Comparison of ENCODE assay signal across 9 cellular contexts in genomic region chr10:60733826-60734225, GRCh38. TPM values are rescaled to one million over a fixed set of nuclear protein-coding genes. Genes with fewer than 3 reads are reported as not detected.
DNase-seq lines count a peak whose midpoint lies in the region; ATAC-seq, FAIRE-seq and TF ChIP-seq lines count a peak whose summit lies in the region.
"Had no signal": no experiment of that assay in that cellular context is flagged by ENCODE, and none has a peak within 500 bp of the region (broad histone marks: within the 10 kb centered on the region; RNA-seq: fewer than 3 reads in every experiment).

No MANE protein-coding gene starts in this region.

- peaks cover 0 to 3% of the 10 kb centered on the region in 2 experiments; a peak in 1 of 4 replicates for H3K4me1 ChIP-seq in SK-N-SH (ENCODE audit: control insufficient read depth in 1 of 2, insufficient read depth in 2 of 2, low read depth in 1 of 2, low read length in 1 of 2)
- peaks cover 0 to 7% of the 10 kb centered on the region in 2 donors for H3K4me1 ChIP-seq in kidney (ENCODE audit: control insufficient read depth in 1 of 2, insufficient read depth in 1 of 2, low read depth in 1 of 2, low read length in 2 of 2)

- H3K9me3 Mint-ChIP-seq in activated T-helper 17 cell treated with anti-CD3 and anti-CD28 coated beads, Interleukin-2, amount 50 U/mL, for 72 hours = no peaks in the 10 kb centered on the region
- H3K9me3 Mint-ChIP-seq in stimulated activated effector memory CD8-positive, alpha-beta T cell treated with anti-CD3 and anti-CD28 coated beads, Interleukin-12 subunit alpha, Interleukin-12 subunit beta, amount 100 ng/mL, for 72 hours = no peaks in the 10 kb centered on the region

- no peaks in the 10 kb centered on the region for H3K79me2 ChIP-seq in SK-N-SH (ENCODE audit: insufficient read depth)

- H3K27me3 Mint-ChIP-seq in activated T-helper 17 cell treated with anti-CD3 and anti-CD28 coated beads, Interleukin-2, amount 50 U/mL, for 72 hours = no peaks in the 10 kb centered on the region

- H3K9me3 ChIP-seq in SK-N-SH (no peaks in the 10 kb centered on the region), kidney (ENCODE audit: control insufficient read depth in 1 of 2, low read length in 2 of 2) (no peaks in the 10 kb centered on the region)

- no peak for ATAC-seq in SK-N-SH treated with all-trans-retinoic acid at 6 μM for 48 hours
- no peak for ATAC-seq in activated T-helper 17 cell treated with anti-CD3 and anti-CD28 coated beads, Interleukin-2, amount 50 U/mL, for 72 hours (replicated peaks)
- ATAC-seq in stimulated activated effector memory CD8-positive, alpha-beta T cell treated with anti-CD3 and anti-CD28 coated beads, Interleukin-12 subunit alpha, Interleukin-12 subunit beta, amount 100 ng/mL, for 72 hours = no peak
- ATAC-seq in GM21390 (IDR thresholded peaks at IDR 0.05; ENCODE audit: unreplicated experiment) = no peak

- H3K9ac ChIP-seq in SK-N-SH (no peak overlapping the region), kidney (ENCODE audit: low read length in 2 of 2) (peak overlapping the region; percentile 27 to 73)

- no peak overlapping the region for H2AFZ ChIP-seq in SK-N-SH (ENCODE audit: low read depth)

- H4K20me1 ChIP-seq in SK-N-SH (ENCODE audit: insufficient read depth) = no peaks in the 10 kb centered on the region

- H3K36me3 Mint-ChIP-seq in activated T-helper 17 cell treated with anti-CD3 and anti-CD28 coated beads, Interleukin-2, amount 50 U/mL, for 72 hours (ENCODE audit: low read depth) = no peaks in the 10 kb centered on the region
- H3K36me3 Mint-ChIP-seq in stimulated activated effector memory CD8-positive, alpha-beta T cell treated with anti-CD3 and anti-CD28 coated beads, Interleukin-12 subunit alpha, Interleukin-12 subunit beta, amount 100 ng/mL, for 72 hours = no peaks in the 10 kb centered on the region

- FAIRE-seq in kidney (lab: Jason Lieb, UNC) (no peak), H54 (lab: Jason Lieb, UNC) (no peak)

- H3K4me2 ChIP-seq in SK-N-SH = peak overlapping the region; percentile 77; the same call in 1 of the 2 replicates

- peak overlapping the region; percentile 81 for H3K4me3 Mint-ChIP-seq in activated T-helper 17 cell treated with anti-CD3 and anti-CD28 coated beads, Interleukin-2, amount 50 U/mL, for 72 hours
- H3K4me3 Mint-ChIP-seq in stimulated activated effector memory CD8-positive, alpha-beta T cell treated with anti-CD3 and anti-CD28 coated beads, Interleukin-12 subunit alpha, Interleukin-12 subunit beta, amount 100 ng/mL, for 72 hours = peak overlapping the region; percentile 78

- WGBS in SK-N-SH (ENCODE audit: low lambda C conversion rate) = 86% methylated on average over 11 of the region's 11 CpGs

- H3K9me2 ChIP-seq in SK-N-SH = no peaks in the 10 kb centered on the region

- CTCF ChIA-PET in SK-N-SH (lab: Yijun Ruan, JAX) = interaction anchor here (0.6 to 1.2 kb wide), 5 partner anchors 14 to 37 kb away, joined by 3 to 6 read pairs (median 4); no protein-coding TSS in a partner anchor

- H3K4me3 ChIP-seq in SK-N-SH (ENCODE audit: low read depth in 2 of 2, low read length in 1 of 2) (peak overlapping the region in 1 of 2 experiments; percentile 62; a peak in 1 of 4 replicates), kidney (ENCODE audit: low read length in 2 of 2) (peak overlapping the region; percentile 69 to 74)

- H3K27ac ChIP-seq in SK-N-SH (ENCODE audit: low read depth in 2 of 2, low read length in 1 of 2) (no peak overlapping the region), kidney (ENCODE audit: low read depth in 2 of 2, low read length in 2 of 2) (no peak overlapping the region)

- TF ChIP-seq POLR2A in H54 (IDR thresholded peaks at IDR 0.05; ENCODE audit: low read depth, low read length) = no peak

- POLR2A ChIA-PET in SK-N-SH (lab: Yijun Ruan, JAX) = no interaction called here

- intact Hi-C loops in kidney (cut with DNase I) = no loop called here

- H3K27ac Mint-ChIP-seq in activated T-helper 17 cell treated with anti-CD3 and anti-CD28 coated beads, Interleukin-2, amount 50 U/mL, for 72 hours = no peak overlapping the region
- H3K27ac Mint-ChIP-seq in stimulated activated effector memory CD8-positive, alpha-beta T cell treated with anti-CD3 and anti-CD28 coated beads, Interleukin-12 subunit alpha, Interleukin-12 subunit beta, amount 100 ng/mL, for 72 hours = no peak overlapping the region

- no peak for TF ChIP-seq EP300 in SK-N-SH (IDR thresholded peaks at IDR 0.05; ENCODE audit: borderline replicate concordance in 1 of 2, low read depth in 1 of 2, low read length in 1 of 2)

- DNase-seq in SK-N-SH = peak; percentile 23
- DNase-seq in kidney = no peak
- DNase-seq in stimulated activated effector memory CD8-positive, alpha-beta T cell treated with anti-CD3 and anti-CD28 coated beads, Interleukin-12 subunit alpha, Interleukin-12 subunit beta, amount 100 ng/mL, for 72 hours (ENCODE audit: low spot score in 2 of 2) = no peak
- DNase-seq in H54 (ENCODE audit: insufficient read length, low spot score) = no peak
- no peak for DNase-seq in SW 1271 (lab: John Stamatoyannopoulos, UW)
- DNase-seq: occipital lobe had no signal

- H3K27me3 ChIP-seq in SK-N-SH (ENCODE audit: insufficient read depth) = no peaks in the 10 kb centered on the region; the same call in 1 of the 2 replicates

- no peaks in the 10 kb centered on the region for H3K36me3 ChIP-seq in SK-N-SH (replicated peaks in 1 of 2; ENCODE audit: control insufficient read depth in 1 of 2, insufficient read depth in 2 of 2, low read length in 1 of 2)
- no peaks in the 10 kb centered on the region for H3K36me3 ChIP-seq in kidney (ENCODE audit: control insufficient read depth in 1 of 2, insufficient read depth in 2 of 2, low read length in 2 of 2)

- TF ChIP-seq RAD21 in SK-N-SH (IDR thresholded peaks at IDR 0.05; ENCODE audit: low read length) = no peak

- TF ChIP-seq CTCF in SK-N-SH (IDR thresholded peaks at IDR 0.05) = no peak
- TF ChIP-seq CTCF in kidney (IDR thresholded peaks at IDR 0.05; ENCODE audit: borderline replicate concordance, extremely low read depth, insufficient read depth) = no peak

- H3F3A ChIP-seq in SK-N-SH (replicated peaks; ENCODE audit: insufficient read depth) = no peaks in the 10 kb centered on the region

- peaks cover 19% of the 10 kb centered on the region for H3K4me1 Mint-ChIP-seq in activated T-helper 17 cell treated with anti-CD3 and anti-CD28 coated beads, Interleukin-2, amount 50 U/mL, for 72 hours
- peaks cover 20% of the 10 kb centered on the region for H3K4me1 Mint-ChIP-seq in stimulated activated effector memory CD8-positive, alpha-beta T cell treated with anti-CD3 and anti-CD28 coated beads, Interleukin-12 subunit alpha, Interleukin-12 subunit beta, amount 100 ng/mL, for 72 hours

TF ChIP-seq in SK-N-SH, 30 proteins besides CTCF, POLR2A, EP300 and RAD21 (continues in another document):
- TF ChIP-seq ELF1 (IDR thresholded peaks at IDR 0.05) = no peak
- no peak for TF ChIP-seq ZBTB33 (IDR thresholded peaks at IDR 0.05; ENCODE audit: borderline replicate concordance, low read depth)
- TF ChIP-seq TAF1 (IDR thresholded peaks at IDR 0.05; ENCODE audit: borderline replicate concordance, low read depth, low read length) = no peak
- no peak for TF ChIP-seq MXI1 (IDR thresholded peaks at IDR 0.05; ENCODE audit: low read depth, low read length)
- no peak for TF ChIP-seq YY1 (IDR thresholded peaks at IDR 0.05; ENCODE audit: low read depth)

TF ChIP-seq in SK-N-SH treated with all-trans-retinoic acid at 6 μM for 48 hours, 23 proteins besides CTCF, POLR2A, EP300 and RAD21 (continues in another document):
- TF ChIP-seq CSRNP3 (CRISPR knock-in tag; IDR thresholded peaks at IDR 0.05) (no peak), CREB5 (CRISPR knock-in tag; IDR thresholded peaks at IDR 0.05; ENCODE audit: low read depth) (no peak), OSR1 (CRISPR knock-in tag; IDR thresholded peaks at IDR 0.05) (no peak)

RNA-seq across cellular contexts. Expression of gene CDK1, which starts 44.5 kb away (rescaled TPM):
- polyA plus RNA-seq in SK-N-SH (2012; rRNA removed) = 20.8 and 22.3 TPM in 2 replicates
- 30.9 and 34.5 TPM in 2 replicates for polyA plus RNA-seq in SK-N-SH (2012; cell fraction: cytosol; rRNA removed)
- 9.5 and 24.2 TPM in 2 replicates for polyA plus RNA-seq in SK-N-SH (2012; cell fraction: nucleus; rRNA removed)
- total RNA-seq in activated T-helper 17 cell treated with anti-CD3 and anti-CD28 coated beads, Interleukin-2, amount 50 U/mL, for 72 hours = 100 to 1,000 TPM; 104 to 110 TPM
- 3.3 TPM for total RNA-seq in kidney
- 3.1 TPM for polyA plus RNA-seq in kidney (ENCODE audit: insufficient read depth, low read depth, low replicate concordance)

Comparison
In these comparisons a context has a peak if more than half of its experiments do, and no peak if none do; other contexts are left out.
1. RNA of gene CDK1, which starts 44.5 kb away (total RNA-seq): 104 to 110 TPM in activated T-helper 17 cell treated with anti-CD3 and anti-CD28 coated beads, Interleukin-2, amount 50 U/mL, for 72 hours; 3.3 TPM in kidney (single experiment); every median in the first group is over 10 times any median in the second.